In genomic region chr5:58739051-58739450, GRCh38 we compare ENCODE assay signal across 29 cellular contexts.
"Had no signal": no experiment of that assay in that cellular context is flagged by ENCODE, and none has a peak within 500 bp of the region (broad histone marks: within the 10 kb centered on the region; RNA-seq: fewer than 3 reads in every experiment).

No MANE protein-coding gene starts in this region.

- H3K4me1 ChIP-seq: parathyroid adenoma, psoas muscle, spleen, suprapubic skin, testis, tibial artery, transverse colon, upper lobe of right lung, uterus had no signal

- H3K27me3 ChIP-seq: neutrophil, spleen, suprapubic skin, testis, tibial artery, transverse colon, upper lobe of right lung, uterus had no signal

- H3K79me2 ChIP-seq: parathyroid adenoma had no signal

- H3K4me2 ChIP-seq: smooth muscle cell had no signal

- H2AFZ ChIP-seq: parathyroid adenoma had no signal

- H3K27ac ChIP-seq: neutrophil, parathyroid adenoma, psoas muscle, skin epidermis, spleen, suprapubic skin, testis, tibial artery, transverse colon, upper lobe of right lung, uterus had no signal

- H3K9me3 ChIP-seq: neutrophil, psoas muscle, spleen, suprapubic skin, testis, tibial artery, transverse colon, upper lobe of right lung, uterus had no signal

- DNase-seq: naive thymus-derived CD8-positive, alpha-beta T cell; nephron progenitor cell; nucleus accumbens; posterior cingulate gyrus; psoas muscle; right cardiac atrium; spleen; stimulated activated CD4-positive, alpha-beta T cell treated with anti-CD3 and anti-CD28 coated beads, Interleukin-12 subunit alpha, Interleukin-12 subunit beta, amount 100 ng/mL, for 4 hours; stimulated activated CD4-positive, alpha-beta T cell treated with anti-CD3 and anti-CD28 coated beads, Interleukin-1b, Interleukin-23, amount 100 ng/mL, for 48 hours; stimulated activated CD4-positive, alpha-beta T cell treated with anti-CD3 and anti-CD28 coated beads, Interleukin-4, amount 100 ng/mL, for 1 hour; stimulated activated CD4-positive, alpha-beta T cell treated with anti-CD3 and anti-CD28 coated beads, Interleukin-4, amount 100 ng/mL, for 4 hours; stimulated activated CD8-positive, alpha-beta memory T cell treated with anti-CD3 and anti-CD28 coated beads, Interleukin-4, amount 100 ng/mL, for 48 hours; stimulated activated naive CD4-positive, alpha-beta T cell; stimulated activated naive CD8-positive, alpha-beta T cell treated with anti-CD3 and anti-CD28 coated beads, Interleukin-15, amount 100 ng/mL, for 72 hours; stimulated activated naive CD8-positive, alpha-beta T cell treated with anti-CD3 and anti-CD28 coated beads, Interleukin-15, Interleukin-2, amounts not matched to agents 100 U/mL and 50 U/mL, for 24 hours; substantia nigra; testis; tibial artery; transverse colon; upper lobe of right lung; uterus had no signal

- H3K9ac ChIP-seq: parathyroid adenoma had no signal

- ATAC-seq: naive thymus-derived CD8-positive, alpha-beta T cell; natural killer cell treated with Interleukin-12 subunit alpha and Interleukin-12 subunit beta and Interleukin-15 and Interleukin-18, amount 100 ng/mL, for 72 hours; psoas muscle; right cardiac atrium; sciatic nerve; stimulated activated memory B cell treated with anti-CD40 and anti-IgM and Interleukin-4, amounts not matched to agents 10 μg/mL and 1 μg/mL and 100 μg/mL, for 72 hours; stimulated activated naive CD8-positive, alpha-beta T cell treated with anti-CD3 and anti-CD28 coated beads, Interleukin-15, amount 100 ng/mL, for 72 hours; stimulated activated naive CD8-positive, alpha-beta T cell treated with anti-CD3 and anti-CD28 coated beads, Interleukin-15, Interleukin-2, amounts not matched to agents 100 U/mL and 50 U/mL, for 24 hours; upper lobe of right lung had no signal

- H3K4me3 ChIP-seq: psoas muscle, skin epidermis, smooth muscle cell, spleen, suprapubic skin, testis, tibial artery, transverse colon, upper lobe of right lung, uterus had no signal

- H3K36me3 ChIP-seq: neutrophil, spleen, suprapubic skin, tibial artery, transverse colon, upper lobe of right lung, uterus had no signal
